ENCODE assay signal across 35 cellular contexts in the genomic region with DNA sequence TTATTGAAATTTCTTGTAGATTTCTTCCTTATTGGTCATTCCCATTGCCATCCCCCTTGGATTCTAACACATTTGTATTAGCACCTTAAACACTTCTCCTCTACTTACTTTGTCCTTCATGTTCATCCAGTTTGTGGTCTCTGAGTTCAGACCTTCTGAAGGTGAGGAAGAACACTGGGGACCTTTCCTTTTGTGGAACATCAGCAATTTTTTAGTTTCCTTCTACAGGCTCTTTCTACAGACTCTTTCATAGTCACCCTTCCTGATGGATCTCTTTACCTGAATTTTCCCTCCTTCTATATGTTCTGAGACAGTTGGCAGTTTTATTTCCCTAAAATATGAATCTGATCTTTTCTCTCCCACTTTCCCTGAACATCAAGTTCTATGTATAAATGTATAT. TPM values are rescaled to one million over a fixed set of nuclear protein-coding genes. Genes with fewer than 3 reads are reported as not detected.
"Had no signal": no experiment of that assay in that cellular context is flagged by ENCODE, and none has a peak within 500 bp of the region (broad histone marks: within the 10 kb centered on the region; RNA-seq: fewer than 3 reads in every experiment).

No MANE protein-coding gene starts in this region.

- DNase-seq: activated effector memory CD4-positive, alpha-beta T cell treated with Interleukin-2 at 50 U/mL for 16 hours; activated gamma-delta T cell; activated gamma-delta T cell treated with Interleukin-2 at 50 U/mL for 16 hours; activated naive CD4-positive, alpha-beta T cell; activated naive CD4-positive, alpha-beta T cell treated with anti-CD3 and anti-CD28 coated beads for 36 hours; activated naive CD4-positive, alpha-beta T cell treated with anti-CD3 and anti-CD28 coated beads, Interleukin-2, amount 10 ng/mL, durations not matched to agents 7 days and 5 days; activated naive CD4-positive, alpha-beta T cell treated with anti-CD3 and anti-CD28 coated beads, Interleukin-2, amount 50 U/mL, for 16 hours; activated naive CD4-positive, alpha-beta T cell treated with Interleukin-2 at 50 U/mL for 16 hours; activated naive CD8-positive, alpha-beta T cell treated with anti-CD3 and anti-CD28 coated beads for 36 hours; activated naive CD8-positive, alpha-beta T cell treated with anti-CD3 and anti-CD28 coated beads, Interleukin-2, amount 10 ng/mL, durations not matched to agents 7 days and 5 days; activated naive CD8-positive, alpha-beta T cell treated with anti-CD3 and anti-CD28 coated beads, Interleukin-2, amount 50 U/mL, for 24 hours; activated T-cell treated with anti-CD3 and anti-CD28 coated beads, Interleukin-2, amount 50 U/mL, for 1 hour; activated T-cell treated with anti-CD3 and anti-CD28 coated beads, Interleukin-2, amount 50 U/mL, for 24 hours; activated T-cell treated with anti-CD3 and anti-CD28 coated beads, Interleukin-2, amount 50 U/mL, for 4 hours; activated T-cell treated with anti-CD3 and anti-CD28 coated beads, Interleukin-2, amount 50 U/mL, for 48 hours; activated T-cell treated with anti-CD3 and anti-CD28 coated beads, Interleukin-2, amount 50 U/mL, for 72 hours; adrenal gland; amniotic stem cell; amygdala; anterior cingulate cortex; aorta; body of pancreas; brain microvascular endothelial cell; caudate nucleus; central memory CD4-positive, alpha-beta T cell; cerebellar nuclear complex had no signal

- H3K9me3 ChIP-seq: adrenal gland, ascending aorta, body of pancreas, breast epithelium had no signal

- H3K36me3 ChIP-seq: adrenal gland, ascending aorta, brain microvascular endothelial cell, breast epithelium, cardiac muscle cell had no signal

- H3K27me3 ChIP-seq: adrenal gland, ascending aorta, body of pancreas, brain microvascular endothelial cell, breast epithelium, cardiac muscle cell had no signal

- H3K4me3 ChIP-seq: adrenal gland, ascending aorta, body of pancreas, breast epithelium, cardiac muscle cell had no signal

- ATAC-seq: activated naive CD4-positive, alpha-beta T cell treated with anti-CD3 and anti-CD28 coated beads, Interleukin-2, amount 50 U/mL, for 72 hours; activated naive CD8-positive, alpha-beta T cell treated with anti-CD3 and anti-CD28 coated beads, Interleukin-2, amount 50 U/mL, for 24 hours; activated T-cell treated with anti-CD3 and anti-CD28 coated beads, Interleukin-2, amount 50 U/mL, for 4 hours; activated T-cell treated with anti-CD3 and anti-CD28 coated beads, Interleukin-2, amount 50 U/mL, for 72 hours; activated T-helper 17 cell treated with anti-CD3 and anti-CD28 coated beads, Interleukin-2, amount 50 U/mL, for 72 hours; body of pancreas had no signal

- H3K27ac ChIP-seq: adrenal gland, ascending aorta, body of pancreas, brain microvascular endothelial cell, breast epithelium, cardiac muscle cell had no signal

- FAIRE-seq: astrocyte, bronchial epithelial cell had no signal

- H3K4me1 ChIP-seq: ascending aorta, breast epithelium had no signal

RNA-seq across cellular contexts. Expression of a gene that starts 4.4 kb away (rescaled TPM):
- total RNA-seq: activated naive CD4-positive, alpha-beta T cell treated with anti-CD3 and anti-CD28 coated beads for 36 hours; activated naive CD4-positive, alpha-beta T cell treated with anti-CD3 and anti-CD28 coated beads, Interleukin-2, amount 50 U/mL, for 72 hours; activated naive CD8-positive, alpha-beta T cell treated with anti-CD3 and anti-CD28 coated beads for 36 hours; activated naive CD8-positive, alpha-beta T cell treated with anti-CD3 and anti-CD28 coated beads, Interleukin-2, amount 10 ng/mL, durations not matched to agents 7 days and 5 days; activated T-cell treated with anti-CD3 and anti-CD28 coated beads, Interleukin-2, amount 50 U/mL, for 4 hours; activated T-cell treated with anti-CD3 and anti-CD28 coated beads, Interleukin-2, amount 50 U/mL, for 72 hours; activated T-helper 1 cell treated with anti-CD3 and anti-CD28 coated beads, Interleukin-12 subunit alpha, Interleukin-12 subunit beta, Interleukin-2, Interleukin-4 antibody, amounts not matched to agents 30 ng/mL and 10 ng/mL and 1 ng/mL, durations not matched to agents 14 hours and 24 hours and 36 hours; activated T-helper 17 cell treated with anti-CD3 and anti-CD28 coated beads, Interleukin-2, amount 50 U/mL, for 72 hours; activated T-helper 2 cell treated with anti-CD3 and anti-CD28 coated beads, Interferon-gamma antibody, Interleukin-2, Interleukin-4, amounts not matched to agents 10 μg/mL and 5 μg/mL and 100 μg/mL, durations not matched to agents 14 hours and 24 hours and 36 hours had no signal
